11 cellular contexts compared by ENCODE assay signal in the genomic region with DNA sequence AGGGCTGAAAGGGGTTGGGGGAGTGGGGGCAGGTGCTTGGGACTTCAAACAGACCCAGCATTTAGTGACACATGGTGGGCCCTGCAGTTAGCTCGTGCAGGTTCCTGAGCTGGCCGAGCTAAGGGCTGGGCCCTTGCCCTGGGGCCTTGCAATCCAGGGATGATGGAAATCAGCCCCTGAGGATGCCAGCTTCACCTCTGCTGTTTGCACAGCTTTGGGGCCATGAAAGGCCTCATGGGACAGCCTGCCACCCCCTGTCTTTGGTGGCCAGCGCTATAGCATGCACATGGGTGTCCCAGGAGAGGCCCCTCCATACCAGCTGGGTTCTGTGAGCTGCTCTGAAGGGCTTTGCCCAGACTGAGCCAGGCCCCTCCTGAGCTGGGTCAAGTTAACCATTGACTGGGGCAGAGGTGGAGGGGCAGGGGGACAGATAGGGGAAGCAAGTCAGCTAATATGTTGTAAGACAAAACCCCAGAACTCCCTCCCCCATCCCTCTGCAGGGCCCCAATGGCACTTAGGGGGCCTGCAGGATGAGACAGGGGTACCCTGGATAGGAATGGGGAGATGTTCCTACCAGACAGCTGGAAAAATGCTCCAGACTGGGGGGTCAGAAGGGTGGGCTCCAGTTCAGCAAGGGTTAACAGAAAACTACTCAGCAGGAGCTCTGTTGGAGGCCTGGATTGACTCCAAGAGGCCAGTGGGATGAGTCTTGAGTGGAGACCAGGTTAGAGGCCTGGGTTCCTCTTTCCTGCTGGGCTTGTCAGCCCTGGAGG. TPM values are rescaled to one million over a fixed set of nuclear protein-coding genes. Genes with fewer than 3 reads are reported as not detected.
DNase-seq lines count a peak whose midpoint lies in the region; ATAC-seq and TF ChIP-seq lines count a peak whose summit lies in the region.
"Had no signal": no experiment of that assay in that cellular context is flagged by ENCODE, and none has a peak within 500 bp of the region (broad histone marks: within the 10 kb centered on the region; RNA-seq: fewer than 3 reads in every experiment).

No MANE protein-coding gene starts in this region.

- no peaks in the 10 kb centered on the region for H3F3A ChIP-seq in smooth muscle cell (ENCODE audit: low read depth)

- TF ChIP-seq POLR2A in Peyer's patch (IDR thresholded peaks at IDR 0.05): peak; percentile 22 to 44

- peaks cover 0 to 13% (median 0%) of the 10 kb centered on the region in 4 donors for H3K4me1 ChIP-seq in Peyer's patch
- H3K4me1 ChIP-seq in smooth muscle cell (ENCODE audit: low read depth): peaks cover 12% of the 10 kb centered on the region
- H3K4me1 ChIP-seq in heart right ventricle: no peaks in the 10 kb centered on the region

- H3K27ac ChIP-seq in Peyer's patch (peak overlapping the region in 3 of 4 donors; percentile 77 to 96 (median 95)), smooth muscle cell (ENCODE audit: low read depth) (no peak overlapping the region), heart right ventricle (no peak overlapping the region)
- H3K27ac ChIP-seq: thoracic aorta had no signal

- no peak overlapping the region for H3K4me2 ChIP-seq in smooth muscle cell

- H3K4me3 ChIP-seq in Peyer's patch (peak overlapping the region in 3 of 4 donors; percentile 40 to 70 (median 63)), kidney epithelial cell (ENCODE audit: low read depth, low read length) (peak overlapping the region; percentile 3), smooth muscle cell (peak overlapping the region; percentile 45), heart right ventricle (no peak overlapping the region)
- H3K4me3 ChIP-seq: thoracic aorta had no signal

- H4K20me1 ChIP-seq in smooth muscle cell (ENCODE audit: low read depth): no peaks in the 10 kb centered on the region

- H3K9me3 ChIP-seq in Peyer's patch (no peaks in the 10 kb centered on the region), smooth muscle cell (replicated peaks; ENCODE audit: low read depth) (no peaks in the 10 kb centered on the region), heart right ventricle (peaks cover 0 to 5% (median 0%) of the 10 kb centered on the region in 11 donors)
- H3K9me3 ChIP-seq: thoracic aorta had no signal

- TF ChIP-seq CTCF in Peyer's patch (IDR thresholded peaks at IDR 0.05) (no peak), kidney epithelial cell (IDR thresholded peaks at IDR 0.05; ENCODE audit: insufficient read depth, low read length, poor library complexity, severe bottlenecking) (no peak), smooth muscle cell (IDR thresholded peaks at IDR 0.05; ENCODE audit: borderline replicate concordance, insufficient read depth, poor library complexity, severe bottlenecking) (no peak), heart right ventricle (IDR thresholded peaks at IDR 0.05) (no peak)

- no peaks in the 10 kb centered on the region for H3K27me3 ChIP-seq in Peyer's patch
- no peaks in the 10 kb centered on the region for H3K27me3 ChIP-seq in kidney epithelial cell (ENCODE audit: control insufficient read depth, insufficient read depth, low read length)
- no peaks in the 10 kb centered on the region for H3K27me3 ChIP-seq in smooth muscle cell (ENCODE audit: low read depth)
- no peaks in the 10 kb centered on the region for H3K27me3 ChIP-seq in heart right ventricle

- H2AFZ ChIP-seq in smooth muscle cell (ENCODE audit: low read depth): no peak overlapping the region

- H3K36me3 ChIP-seq in Peyer's patch: peaks cover 0 to 7% (median 0%) of the 10 kb centered on the region in 3 donors
- no peaks in the 10 kb centered on the region for H3K36me3 ChIP-seq in kidney epithelial cell (ENCODE audit: control insufficient read depth, insufficient read depth, low read length)
- no peaks in the 10 kb centered on the region for H3K36me3 ChIP-seq in smooth muscle cell (ENCODE audit: low read depth)
- H3K36me3 ChIP-seq in heart right ventricle: no peaks in the 10 kb centered on the region
- H3K36me3 ChIP-seq: thoracic aorta had no signal

- no peak for ATAC-seq in heart right ventricle
- ATAC-seq in GM21825 (IDR thresholded peaks at IDR 0.05; ENCODE audit: unreplicated experiment): no peak

- H3K79me2 ChIP-seq in smooth muscle cell (ENCODE audit: low read depth): no peaks in the 10 kb centered on the region

- H3K9ac ChIP-seq in smooth muscle cell (ENCODE audit: low read depth): no peak overlapping the region

- intact Hi-C loops in heart right ventricle (cut with DNase I): loop anchor here in 1 of 10 donors (10.0 kb wide), 1 partner anchor 58 kb away; no protein-coding TSS in a partner anchor

- DNase-seq in NCI-H2081 (lab: John Stamatoyannopoulos, UW) (peak; percentile 66 to 89), NCI-H2081 treated with DMSO at 0.1 percent for 48 hours (lab: John Stamatoyannopoulos, UW) (no peak), Peyer's patch (no peak), kidney epithelial cell (ENCODE audit: low read depth) (no peak), smooth muscle cell (lab: John Stamatoyannopoulos, UW; ENCODE audit: unreplicated experiment) (no peak), heart right ventricle (no peak), NOMO-1 (lab: John Stamatoyannopoulos, UW; ENCODE audit: unreplicated experiment in 2 of 2) (no peak)
- DNase-seq: glutamatergic neuron, NCI-H1694 had no signal

- 65% methylated on average over 3 of the region's 3 CpGs for WGBS in smooth muscle cell (ENCODE audit: low lambda C conversion rate)
- 83% methylated on average over 3 of the region's 3 CpGs for WGBS in heart right ventricle, 2 donors

RNA-seq across cellular contexts. Expression of a gene that starts 0.7 kb away (rescaled TPM):
- total RNA-seq in Peyer's patch: 100 to 1,000 TPM in 3 of 4 donors, 10 to 100 TPM in 1; 88.3 to 358 (median 288) TPM
- 0.27 and 0.92 TPM in 2 replicates for total RNA-seq in kidney epithelial cell
- total RNA-seq in smooth muscle cell: not detected in 2 replicates
- 0.15 TPM in 1 of 2 replicates, not detected in the other for polyA plus RNA-seq in smooth muscle cell
- total RNA-seq in heart right ventricle: not detected
- not detected for polyA plus RNA-seq in heart right ventricle

RNA-seq across cellular contexts. Expression of a gene that starts 13.9 kb away (rescaled TPM):
- total RNA-seq in Peyer's patch: 1,000 to 10,000 TPM in 1 of 4 donors, 100 to 1,000 TPM in 3; 198 to 1,062 (median 553) TPM
- total RNA-seq in kidney epithelial cell: 95.1 and 110 TPM in 2 replicates
- 79.6 and 85.6 TPM in 2 replicates for total RNA-seq in smooth muscle cell
- 119 and 121 TPM in 2 replicates for polyA plus RNA-seq in smooth muscle cell
- 10 to 100 TPM; 44.0 to 71.2 (median 62.3) TPM for total RNA-seq in heart right ventricle
- 100 to 1,000 TPM in 1 of 2 donors, 10 to 100 TPM in 1; 69.9 to 143 TPM for polyA plus RNA-seq in heart right ventricle

RNA-seq across cellular contexts. Expression of a gene that starts 15.6 kb away (rescaled TPM):
- 100 to 1,000 TPM in 1 of 4 donors, 10 to 100 TPM in 3; 23.9 to 103 (median 64.6) TPM for total RNA-seq in Peyer's patch
- 39.7 and 43.5 TPM in 2 replicates for total RNA-seq in kidney epithelial cell
- 7.6 and 9.3 TPM in 2 replicates for total RNA-seq in smooth muscle cell
- polyA plus RNA-seq in smooth muscle cell: 5.2 and 8.0 TPM in 2 replicates
- total RNA-seq in heart right ventricle: 10 to 100 TPM; 22.8 to 37.0 (median 31.5) TPM
- 10 to 100 TPM in 1 of 2 donors, 1 to 10 TPM in 1; 9.5 to 10.9 TPM for polyA plus RNA-seq in heart right ventricle

Comparison
In these comparisons a context has a peak if more than half of its experiments do, and no peak if none do; other contexts are left out.
1. DNase-seq: peak in NCI-H2081 (2 of 2); none in NCI-H2081 treated with DMSO at 0.1 percent for 48 hours (single experiment), Peyer's patch (0 of 3), kidney epithelial cell (single experiment), smooth muscle cell (single experiment), heart right ventricle (0 of 2) and NOMO-1 (0 of 2).
2. H3K27ac ChIP-seq: peak in Peyer's patch (3 of 4); none in smooth muscle cell (single experiment) and heart right ventricle (0 of 10).
3. H3K4me3 ChIP-seq: peak in Peyer's patch (3 of 4), kidney epithelial cell (single experiment) and smooth muscle cell (single experiment); none in heart right ventricle (0 of 10).
4. RNA of a gene that starts 0.7 kb away (total RNA-seq): 88.3 to 358 TPM in Peyer's patch; 0.27 to 0.92 TPM in kidney epithelial cell, not detected in smooth muscle cell and not detected in heart right ventricle; every median in the first group is over 10 times any median in the second.